Comparison of ENCODE assay signal across 8 cellular contexts in genomic region chr6:35258336-35258735, GRCh38. TPM values are rescaled to one million over a fixed set of nuclear protein-coding genes. Genes with fewer than 3 reads are reported as not detected.
DNase-seq lines count a peak whose midpoint lies in the region; ATAC-seq and TF ChIP-seq lines count a peak whose summit lies in the region.

No MANE protein-coding gene starts in this region.

- H3K9me3 Mint-ChIP-seq in dendritic cell treated with granulocyte-macrophage colony-stimulating factor and Interleukin-4, amounts not matched to agents 40 ng/mL and 50 ng/mL, for 4 days: no peaks in the 10 kb centered on the region
- H3K9me3 Mint-ChIP-seq in nephron progenitor cell: no peaks in the 10 kb centered on the region

- no peak overlapping the region for H2AFZ ChIP-seq in Karpas-422 (ENCODE audit: low read length)

- intact Hi-C loops in dendritic cell treated with granulocyte-macrophage colony-stimulating factor and Interleukin-4, amounts not matched to agents 40 ng/mL and 50 ng/mL, for 4 days (cut with micrococcal nuclease): no loop called here

- H3K27ac Mint-ChIP-seq in dendritic cell treated with granulocyte-macrophage colony-stimulating factor and Interleukin-4, amounts not matched to agents 40 ng/mL and 50 ng/mL, for 4 days: peak overlapping the region; percentile 91
- peak overlapping the region; percentile 99 for H3K27ac Mint-ChIP-seq in nephron progenitor cell

- H3K27ac ChIP-seq in Karpas-422 (ENCODE audit: low read length): peak overlapping the region; percentile 21; the same call in 1 of the 2 replicates

- H3K4me1 Mint-ChIP-seq in dendritic cell treated with granulocyte-macrophage colony-stimulating factor and Interleukin-4, amounts not matched to agents 40 ng/mL and 50 ng/mL, for 4 days (ENCODE audit: low read depth): peaks cover 39% of the 10 kb centered on the region
- peaks cover 59% of the 10 kb centered on the region for H3K4me1 Mint-ChIP-seq in nephron progenitor cell

- no peaks in the 10 kb centered on the region for H3K4me1 ChIP-seq in BE2C
- peaks cover 42% of the 10 kb centered on the region for H3K4me1 ChIP-seq in Karpas-422 (ENCODE audit: low read length)

- H3K27me3 ChIP-seq in BE2C (no peaks in the 10 kb centered on the region), Karpas-422 (ENCODE audit: low read length) (no peaks in the 10 kb centered on the region)

- no peaks in the 10 kb centered on the region for H3K9me2 ChIP-seq in Karpas-422 (replicated peaks; ENCODE audit: insufficient read depth, low read length)

- peak overlapping the region; percentile 83 for H3K4me2 ChIP-seq in Karpas-422 (ENCODE audit: low read depth, low read length, poor library complexity, severe bottlenecking)

- ATAC-seq in HG03196 (IDR thresholded peaks at IDR 0.05; ENCODE audit: unreplicated experiment): no peak

- no peaks in the 10 kb centered on the region for H4K20me1 ChIP-seq in Karpas-422 (ENCODE audit: insufficient read depth, low read depth, low read length)

- peaks cover 14% of the 10 kb centered on the region for H3K36me3 Mint-ChIP-seq in dendritic cell treated with granulocyte-macrophage colony-stimulating factor and Interleukin-4, amounts not matched to agents 40 ng/mL and 50 ng/mL, for 4 days (ENCODE audit: low read depth)
- no peaks in the 10 kb centered on the region for H3K36me3 Mint-ChIP-seq in nephron progenitor cell (ENCODE audit: low read depth)

- peak overlapping the region; percentile 97 for H3K9ac ChIP-seq in Karpas-422 (ENCODE audit: low read length)

- peak overlapping the region; percentile 88 for H3K4me3 Mint-ChIP-seq in dendritic cell treated with granulocyte-macrophage colony-stimulating factor and Interleukin-4, amounts not matched to agents 40 ng/mL and 50 ng/mL, for 4 days
- H3K4me3 Mint-ChIP-seq in nephron progenitor cell: peak overlapping the region; percentile 95

- no peaks in the 10 kb centered on the region for H3K9me3 ChIP-seq in BE2C
- no peaks in the 10 kb centered on the region for H3K9me3 ChIP-seq in Karpas-422 (ENCODE audit: low read length)

- no peak for TF ChIP-seq CTCF in BE2C (IDR thresholded peaks at IDR 0.05; ENCODE audit: low read depth, low read length)
- no peak for TF ChIP-seq CTCF in nephron progenitor cell (IDR thresholded peaks at IDR 0.05)

- DNase-seq in BE2C (no peak), Karpas-422 (no peak), nephron progenitor cell (no peak), dermis blood vessel endothelial cell (no peak)
- DNase-seq in stimulated activated CD8-positive, alpha-beta memory T cell treated with anti-CD3 and anti-CD28 coated beads, Interleukin-4, amount 100 ng/mL, for 48 hours: no peak
- DNase-seq in stimulated activated CD4-positive, alpha-beta T cell treated with anti-CD3 and anti-CD28 coated beads, Interleukin-4, amount 100 ng/mL, for 1 hour: no peak

- no peaks in the 10 kb centered on the region for H3K27me3 Mint-ChIP-seq in dendritic cell treated with granulocyte-macrophage colony-stimulating factor and Interleukin-4, amounts not matched to agents 40 ng/mL and 50 ng/mL, for 4 days
- H3K27me3 Mint-ChIP-seq in nephron progenitor cell (ENCODE audit: low read depth, poor library complexity): no peaks in the 10 kb centered on the region

- H3K36me3 ChIP-seq in BE2C (no peaks in the 10 kb centered on the region), Karpas-422 (ENCODE audit: insufficient read depth, low read length) (no peaks in the 10 kb centered on the region)

- H3K4me3 ChIP-seq in BE2C (ENCODE audit: low read depth, low read length) (peak overlapping the region; percentile 95), Karpas-422 (ENCODE audit: low read length) (peak overlapping the region; percentile 83)

- peaks cover 80% of the 10 kb centered on the region for H3K79me2 ChIP-seq in Karpas-422 (ENCODE audit: low read length)

RNA-seq across cellular contexts. Expression of gene ZNF76, which starts 1.2 kb away (rescaled TPM):
- polyA plus RNA-seq in BE2C (2012; ENCODE audit: insufficient read depth, insufficient read length, low read depth): 34.1 TPM
- total RNA-seq in Karpas-422 (2014; rRNA removed; shearing (Covaris generic); ENCODE audit: low replicate concordance): 24.4 and 40.3 TPM in 2 replicates
- 27.7 and 32.0 TPM in 2 replicates for total RNA-seq in dermis blood vessel endothelial cell

RNA-seq across cellular contexts. Expression of gene DEF6, which starts 39.3 kb away (rescaled TPM):
- 2.5 TPM for polyA plus RNA-seq in BE2C (2012; ENCODE audit: insufficient read depth, insufficient read length, low read depth)
- 31.3 and 69.9 TPM in 2 replicates for total RNA-seq in Karpas-422 (2014; rRNA removed; shearing (Covaris generic); ENCODE audit: low replicate concordance)
- total RNA-seq in dermis blood vessel endothelial cell: 0.88 and 1.0 TPM in 2 replicates

RNA-seq across cellular contexts. Expression of gene SCUBE3, which starts 44.6 kb away (rescaled TPM):
- 0.12 TPM for polyA plus RNA-seq in BE2C (2012; ENCODE audit: insufficient read depth, insufficient read length, low read depth)
- total RNA-seq in Karpas-422 (2014; rRNA removed; shearing (Covaris generic); ENCODE audit: low replicate concordance): not detected in 2 replicates
- total RNA-seq in dermis blood vessel endothelial cell: 0.85 and 1.7 TPM in 2 replicates

Comparison
In these comparisons a context has a peak if more than half of its experiments do, and no peak if none do; other contexts are left out.
1. RNA of gene DEF6, which starts 39.3 kb away (total RNA-seq): 31.3 to 69.9 TPM in Karpas-422; 0.88 to 1.0 TPM in dermis blood vessel endothelial cell; every median in the first group is over 10 times any median in the second.